In the genomic region with DNA sequence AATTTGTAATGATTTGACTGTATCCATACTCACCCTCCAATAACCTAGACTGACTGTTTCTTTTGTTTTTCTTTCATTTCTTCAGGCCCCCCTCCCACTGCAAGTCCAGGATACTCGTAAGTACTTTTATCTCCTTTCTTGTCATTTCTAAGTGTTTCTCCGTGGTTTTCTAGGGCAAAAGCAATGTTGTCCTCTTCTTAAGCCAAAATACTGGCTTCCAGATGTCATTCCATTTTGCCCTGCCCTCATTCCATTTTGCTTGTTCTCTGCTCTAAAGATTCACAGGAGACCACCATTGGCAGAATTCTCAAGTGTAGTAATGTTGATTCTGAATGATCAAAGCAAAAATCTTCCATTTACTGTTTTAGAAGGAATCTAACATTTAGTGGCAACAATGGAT, we compare ENCODE assay signal across 23 cellular contexts.
DNase-seq lines count a peak whose midpoint lies in the region; ATAC-seq, FAIRE-seq and TF ChIP-seq lines count a peak whose summit lies in the region.
"Had no signal": no experiment of that assay in that cellular context is flagged by ENCODE, and none has a peak within 500 bp of the region (broad histone marks: within the 10 kb centered on the region; RNA-seq: fewer than 3 reads in every experiment).

No MANE protein-coding gene starts in this region.

- H3K23ac ChIP-seq in mesenchymal stem cell (ENCODE audit: low read length in 2 of 2) = no peak overlapping the region

- H3K18ac ChIP-seq in mesenchymal stem cell (ENCODE audit: low read depth in 1 of 2, low read length in 2 of 2) = no peak overlapping the region

- FAIRE-seq in astrocyte (lab: Jason Lieb, UNC) = no peak
- FAIRE-seq: D721Med, G401.6, GM12891, H1 had no signal

- H3K36me3 ChIP-seq in GM23338 (ENCODE audit: insufficient read depth) (no peaks in the 10 kb centered on the region), astrocyte (ENCODE audit: insufficient read depth, low read length) (no peaks in the 10 kb centered on the region), mesenchymal stem cell (ENCODE audit: control insufficient read depth in 1 of 2, insufficient read depth in 2 of 2, low read depth in 1 of 2, low read length in 2 of 2) (peaks cover 7 to 8% of the 10 kb centered on the region in 2 experiments)
- H3K36me3 ChIP-seq: SJSA1 had no signal

- H2AFZ ChIP-seq in GM23338 = no peak overlapping the region
- no peak overlapping the region for H2AFZ ChIP-seq in astrocyte (ENCODE audit: low read depth, low read length)
- H2AFZ ChIP-seq in mesenchymal stem cell (ENCODE audit: low read depth, low read length) = no peak overlapping the region

- no peaks in the 10 kb centered on the region for H3K27me3 ChIP-seq in GM23338 (ENCODE audit: insufficient read depth)
- H3K27me3 ChIP-seq in astrocyte (ENCODE audit: insufficient read depth, low read length) = no peaks in the 10 kb centered on the region
- no peaks in the 10 kb centered on the region for H3K27me3 ChIP-seq in mesenchymal stem cell (ENCODE audit: control insufficient read depth in 1 of 2, insufficient read depth in 1 of 2, low read length in 2 of 2)
- H3K27me3 ChIP-seq: BLaER1, SJSA1 had no signal

- 34% methylated on average over 2 of the region's 2 CpGs for WGBS in mesenchymal stem cell

- no peak overlapping the region for H4K91ac ChIP-seq in mesenchymal stem cell (ENCODE audit: low read length)

- H3F3A ChIP-seq in GM23338 (replicated peaks; ENCODE audit: low read depth) = no peaks in the 10 kb centered on the region

- H3K79me2 ChIP-seq in GM23338 (replicated peaks; ENCODE audit: insufficient read depth) (peaks cover 17% of the 10 kb centered on the region; the same call in 1 of the 2 replicates), astrocyte (ENCODE audit: insufficient read depth, low read length) (no peaks in the 10 kb centered on the region)

- no peak overlapping the region for H3K4me3 Mint-ChIP-seq in GM23338
- H3K4me3 Mint-ChIP-seq in astrocyte (ENCODE audit: unreplicated experiment) = no peak overlapping the region
- H3K4me3 Mint-ChIP-seq: CD4-positive, CD25-positive, alpha-beta regulatory T cell had no signal

- H3K9me3 ChIP-seq in astrocyte (ENCODE audit: insufficient read depth, low read depth, low read length) = no peaks in the 10 kb centered on the region
- no peaks in the 10 kb centered on the region for H3K9me3 ChIP-seq in mesenchymal stem cell (ENCODE audit: control insufficient read depth, low read length)
- H3K9me3 ChIP-seq: BLaER1, SJSA1 had no signal

- H3K36me3 Mint-ChIP-seq in GM23338 (ENCODE audit: low read depth) (peaks cover 22% of the 10 kb centered on the region), astrocyte (ENCODE audit: low read depth, unreplicated experiment) (peaks cover 11% of the 10 kb centered on the region)
- H3K36me3 Mint-ChIP-seq: CD4-positive, CD25-positive, alpha-beta regulatory T cell had no signal

- H3K9me3 Mint-ChIP-seq in GM23338 (no peaks in the 10 kb centered on the region), astrocyte (ENCODE audit: unreplicated experiment) (no peaks in the 10 kb centered on the region)

- H3K4me1 ChIP-seq in GM23338 (ENCODE audit: insufficient read depth) (peaks cover 15% of the 10 kb centered on the region), astrocyte (ENCODE audit: insufficient read depth, low read length) (no peaks in the 10 kb centered on the region), mesenchymal stem cell (ENCODE audit: control insufficient read depth, insufficient read depth, low read depth, low read length) (no peaks in the 10 kb centered on the region)

- H3K4me2 ChIP-seq in GM23338 (no peak overlapping the region), astrocyte (ENCODE audit: low read length) (no peak overlapping the region), mesenchymal stem cell (ENCODE audit: low read length, poor library complexity, severe bottlenecking) (no peak overlapping the region)
- H3K4me2 ChIP-seq: BLaER1 had no signal

- no peak overlapping the region for H2BK12ac ChIP-seq in mesenchymal stem cell (ENCODE audit: low read length in 2 of 2)

- H3K4me1 Mint-ChIP-seq in GM23338 (peaks cover 22% of the 10 kb centered on the region; the same call in 2 of the 3 replicates), astrocyte (ENCODE audit: low read depth, unreplicated experiment) (peaks cover 20% of the 10 kb centered on the region)
- H3K4me1 Mint-ChIP-seq: CD4-positive, CD25-positive, alpha-beta regulatory T cell had no signal

- H2BK5ac ChIP-seq in mesenchymal stem cell (ENCODE audit: low read depth, low read length, poor library complexity, severe bottlenecking) = no peak overlapping the region

- H3K9ac ChIP-seq in astrocyte (ENCODE audit: low read length) = no peak overlapping the region
- H3K9ac ChIP-seq in mesenchymal stem cell (ENCODE audit: low read length) = peak overlapping the region; percentile 24
- H3K9ac ChIP-seq: BLaER1 had no signal

- H3K9me2 ChIP-seq in GM23338 (ENCODE audit: insufficient read depth) = no peaks in the 10 kb centered on the region

- H3K27ac ChIP-seq in GM23338 (ENCODE audit: low read depth) (no peak overlapping the region), astrocyte (ENCODE audit: low read depth, low read length) (no peak overlapping the region), mesenchymal stem cell (ENCODE audit: low read length, poor library complexity, severe bottlenecking) (no peak overlapping the region)
- H3K27ac ChIP-seq: BLaER1, SJSA1 had no signal

- H3K4me3 ChIP-seq in AG10803 (ENCODE audit: low read length) (no peak overlapping the region), GM23338 (no peak overlapping the region), astrocyte (ENCODE audit: insufficient read depth, low read depth, low read length) (no peak overlapping the region), mesenchymal stem cell (ENCODE audit: insufficient read depth in 1 of 2, low read depth in 1 of 2, low read length in 2 of 2) (no peak overlapping the region)
- H3K4me3 ChIP-seq: BLaER1, SJSA1 had no signal

- peak; percentile 62 for DNase-seq in AG10803 (ENCODE audit: low read depth)
- no peak for DNase-seq in GM23338 (ENCODE audit: low spot score)
- DNase-seq in astrocyte (ENCODE audit: low read depth) = peak; percentile 60
- no peak for DNase-seq in mesenchymal stem cell
- no peak for DNase-seq in stimulated activated naive CD4-positive, alpha-beta T cell (lab: John Stamatoyannopoulos, UW)
- DNase-seq in DMS 273 (lab: John Stamatoyannopoulos, UW; ENCODE audit: unreplicated experiment) = no peak
- no peak for DNase-seq in HK-2 (ENCODE audit: unreplicated experiment)
- DNase-seq: CD4-positive, CD25-positive, alpha-beta regulatory T cell; KBM-7; MM.1S; NCI-H2029 treated with DMSO at 0.1 percent for 48 hours; NCI-H2227 treated with DMSO at 0.1 percent for 48 hours; NCI-H526 treated with DMSO at 0.1 percent for 48 hours; Right ventricle myocardium superior; RPMI8226 had no signal

- H3K14ac ChIP-seq in mesenchymal stem cell (ENCODE audit: low read length in 2 of 2) = no peak overlapping the region

- TF ChIP-seq CTCF in AG10803 (conservative IDR thresholded peaks at IDR 0.05; ENCODE audit: low read length) (no peak), GM23338 (conservative IDR thresholded peaks at IDR 0.05; ENCODE audit: low read depth in 2 of 2) (no peak), astrocyte (IDR thresholded peaks at IDR 0.05; ENCODE audit: insufficient read depth, low read depth, low read length) (no peak)

- ATAC-seq in GM23338 (no peak), esophagus mucosa (no peak)
- ATAC-seq: HCT116 had no signal

- no peak overlapping the region for H2BK120ac ChIP-seq in mesenchymal stem cell (ENCODE audit: low read depth, low read length)

- H3K4ac ChIP-seq in mesenchymal stem cell (ENCODE audit: low read depth in 1 of 2, low read length in 2 of 2) = no peak overlapping the region

- H3K27me3 Mint-ChIP-seq in GM23338 (ENCODE audit: insufficient read depth, low read depth, poor library complexity) (peaks cover 3% of the 10 kb centered on the region), astrocyte (ENCODE audit: low read depth, unreplicated experiment) (no peaks in the 10 kb centered on the region)
- H3K27me3 Mint-ChIP-seq: CD4-positive, CD25-positive, alpha-beta regulatory T cell had no signal

- H3K79me1 ChIP-seq in mesenchymal stem cell (replicated peaks; ENCODE audit: low read length, poor library complexity, severe bottlenecking) = peaks cover 5% of the 10 kb centered on the region

- H2BK15ac ChIP-seq in mesenchymal stem cell (ENCODE audit: low read depth, poor library complexity, severe bottlenecking) = no peak overlapping the region

- H4K20me1 ChIP-seq in GM23338 (replicated peaks; ENCODE audit: insufficient read depth) (0 out of 2 replicates have a peak, but pooled peaks cover 3% of the 10 kb centered on the region), astrocyte (ENCODE audit: insufficient read depth, low read length) (no peaks in the 10 kb centered on the region)
- H4K20me1 ChIP-seq: BLaER1 had no signal

- H3K27ac Mint-ChIP-seq in GM23338 = peak overlapping the region; percentile 20; the same call in 1 of the 2 replicates
- peak overlapping the region; percentile 76 for H3K27ac Mint-ChIP-seq in astrocyte (ENCODE audit: unreplicated experiment)
- H3K27ac Mint-ChIP-seq: CD4-positive, CD25-positive, alpha-beta regulatory T cell had no signal

- H2AK5ac ChIP-seq in mesenchymal stem cell (ENCODE audit: low read length, severe bottlenecking) = no peak overlapping the region

- no peak overlapping the region for H4K8ac ChIP-seq in mesenchymal stem cell (ENCODE audit: low read length)

Comparison
In these comparisons a context has a peak if more than half of its experiments do, and no peak if none do; other contexts are left out.
1. DNase-seq: peak in AG10803 (single experiment) and astrocyte (single experiment); none in GM23338 (single experiment), mesenchymal stem cell (single experiment), stimulated activated naive CD4-positive, alpha-beta T cell (0 of 6), DMS 273 (single experiment) and HK-2 (single experiment).